In the genomic region with DNA sequence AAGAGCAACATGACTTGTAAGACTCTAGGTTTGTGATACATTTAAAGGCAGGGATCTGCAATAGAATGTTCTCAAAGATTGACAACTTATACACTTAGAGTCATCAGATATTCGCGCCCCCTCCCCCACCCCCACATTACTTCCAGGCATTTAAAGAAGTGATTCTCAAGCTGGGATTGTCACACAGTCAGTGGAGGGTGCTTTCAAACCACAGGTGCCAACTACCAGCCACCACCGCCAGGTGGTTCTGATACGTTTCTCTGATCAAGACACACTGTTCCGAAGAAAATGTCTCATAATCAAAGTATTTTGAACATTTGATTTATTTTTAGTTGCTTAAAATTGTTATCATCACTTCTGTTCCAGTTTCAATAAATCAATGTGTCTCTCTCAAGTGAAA, we compare ENCODE assay signal across 18 cellular contexts.
"Had no signal": no experiment of that assay in that cellular context is flagged by ENCODE, and none has a peak within 500 bp of the region (broad histone marks: within the 10 kb centered on the region; RNA-seq: fewer than 3 reads in every experiment).

No MANE protein-coding gene starts in this region.

- H3K9ac ChIP-seq: parathyroid adenoma had no signal

- H3K4me1 ChIP-seq: lower lobe of right lung, parathyroid adenoma, prostate gland had no signal

- H3K36me3 ChIP-seq: prostate gland had no signal

- H2AFZ ChIP-seq: parathyroid adenoma had no signal

- H3K9me3 ChIP-seq: left lung, lower lobe of right lung, prostate gland, sigmoid colon had no signal

- H3K79me2 ChIP-seq: parathyroid adenoma had no signal

- DNase-seq: effector CD8-positive, alpha-beta T cell; foreskin melanocyte; immature natural killer cell; left lung; lower lobe of right lung; mesenchymal stem cell; midbrain; naive B cell; occipital lobe; retina; sigmoid colon; small intestine; stimulated activated CD4-positive, alpha-beta T cell treated with anti-CD3 and anti-CD28 coated beads, Interleukin-12 subunit alpha, Interleukin-12 subunit beta, amount 100 ng/mL, for 4 hours; stimulated activated naive CD4-positive, alpha-beta T cell treated with Interleukin-2 at 50 U/mL for 16 hours; trophoblast cell had no signal

- H3K4me3 ChIP-seq: coronary artery, left lung, lower lobe of right lung, prostate gland, sigmoid colon had no signal

- H3K27me3 ChIP-seq: left lung, sigmoid colon had no signal

- ATAC-seq: left lung, lower lobe of right lung had no signal

- H3K27ac ChIP-seq: coronary artery, left lung, lower lobe of right lung, parathyroid adenoma, prostate gland, sigmoid colon had no signal
